Comparison of ENCODE assay signal across 39 cellular contexts in genomic region chr20:54690323-54690722, GRCh38.
"Had no signal": no experiment of that assay in that cellular context is flagged by ENCODE, and none has a peak within 500 bp of the region (broad histone marks: within the 10 kb centered on the region; RNA-seq: fewer than 3 reads in every experiment).

No MANE protein-coding gene starts in this region.

- FAIRE-seq: astrocyte, bronchial epithelial cell had no signal

- H3K27ac Mint-ChIP-seq: activated naive CD4-positive, alpha-beta T cell treated with anti-CD3 and anti-CD28 coated beads for 36 hours; activated naive CD4-positive, alpha-beta T cell treated with anti-CD3 and anti-CD28 coated beads, Interleukin-2, amount 10 ng/mL, durations not matched to agents 7 days and 5 days; activated naive CD4-positive, alpha-beta T cell treated with anti-CD3 and anti-CD28 coated beads, Interleukin-2, amount 50 U/mL, for 24 hours; activated naive CD4-positive, alpha-beta T cell treated with anti-CD3 and anti-CD28 coated beads, Interleukin-2, amount 50 U/mL, for 72 hours; activated naive CD8-positive, alpha-beta T cell; activated naive CD8-positive, alpha-beta T cell treated with anti-CD3 and anti-CD28 coated beads for 36 hours; activated naive CD8-positive, alpha-beta T cell treated with anti-CD3 and anti-CD28 coated beads, Interleukin-2, amount 10 ng/mL, durations not matched to agents 7 days and 5 days; activated naive CD8-positive, alpha-beta T cell treated with anti-CD3 and anti-CD28 coated beads, Interleukin-2, amount 50 U/mL, for 24 hours; activated T-cell treated with anti-CD3 and anti-CD28 coated beads, Interleukin-2, amount 50 U/mL, for 24 hours; activated T-cell treated with anti-CD3 and anti-CD28 coated beads, Interleukin-2, amount 50 U/mL, for 72 hours; activated T-helper 1 cell treated with anti-CD3 and anti-CD28 coated beads, Interleukin-12 subunit alpha, Interleukin-12 subunit beta, Interleukin-2, Interleukin-4 antibody, amounts not matched to agents 30 ng/mL and 10 ng/mL and 1 ng/mL, durations not matched to agents 14 hours and 24 hours and 36 hours; activated T-helper 17 cell treated with anti-CD3 and anti-CD28 coated beads, Interleukin-2, amount 50 U/mL, for 72 hours; activated T-helper 2 cell treated with anti-CD3 and anti-CD28 coated beads, Interferon-gamma antibody, Interleukin-2, Interleukin-4, amounts not matched to agents 10 μg/mL and 5 μg/mL and 100 μg/mL, durations not matched to agents 14 hours and 24 hours and 36 hours had no signal

- H3K9me3 Mint-ChIP-seq: activated naive CD4-positive, alpha-beta T cell treated with anti-CD3 and anti-CD28 coated beads for 36 hours; activated naive CD4-positive, alpha-beta T cell treated with anti-CD3 and anti-CD28 coated beads, Interleukin-2, amount 10 ng/mL, durations not matched to agents 7 days and 5 days; activated naive CD4-positive, alpha-beta T cell treated with anti-CD3 and anti-CD28 coated beads, Interleukin-2, amount 50 U/mL, for 24 hours; activated naive CD8-positive, alpha-beta T cell treated with anti-CD3 and anti-CD28 coated beads, Interleukin-2, amount 10 ng/mL, durations not matched to agents 7 days and 5 days; activated naive CD8-positive, alpha-beta T cell treated with anti-CD3 and anti-CD28 coated beads, Interleukin-2, amount 50 U/mL, for 24 hours; activated T-cell treated with anti-CD3 and anti-CD28 coated beads, Interleukin-2, amount 50 U/mL, for 24 hours; activated T-cell treated with anti-CD3 and anti-CD28 coated beads, Interleukin-2, amount 50 U/mL, for 4 hours; activated T-helper 1 cell treated with anti-CD3 and anti-CD28 coated beads, Interleukin-12 subunit alpha, Interleukin-12 subunit beta, Interleukin-2, Interleukin-4 antibody, amounts not matched to agents 30 ng/mL and 10 ng/mL and 1 ng/mL, durations not matched to agents 14 hours and 24 hours and 36 hours; activated T-helper 2 cell treated with anti-CD3 and anti-CD28 coated beads, Interferon-gamma antibody, Interleukin-2, Interleukin-4, amounts not matched to agents 10 μg/mL and 5 μg/mL and 100 μg/mL, durations not matched to agents 14 hours and 24 hours and 36 hours had no signal

- H3K36me3 ChIP-seq: adrenal gland, ascending aorta, brain microvascular endothelial cell, breast epithelium, cardiac muscle cell had no signal

- H3K4me3 ChIP-seq: adrenal gland, ascending aorta, body of pancreas, breast epithelium, cardiac muscle cell had no signal

- H3K27ac ChIP-seq: adrenal gland, ascending aorta, body of pancreas, brain microvascular endothelial cell, breast epithelium, cardiac muscle cell had no signal

- H3K27me3 ChIP-seq: adrenal gland, ascending aorta, body of pancreas, brain microvascular endothelial cell, cardiac muscle cell had no signal

- DNase-seq: activated effector memory CD4-positive, alpha-beta T cell treated with anti-CD3 and anti-CD28 coated beads, Interleukin-2, amount 50 U/mL, for 16 hours; activated effector memory CD4-positive, alpha-beta T cell treated with Interleukin-2 at 50 U/mL for 16 hours; activated gamma-delta T cell; activated gamma-delta T cell treated with Interleukin-2 at 50 U/mL for 16 hours; activated naive CD4-positive, alpha-beta T cell; activated naive CD4-positive, alpha-beta T cell treated with anti-CD3 and anti-CD28 coated beads for 36 hours; activated naive CD4-positive, alpha-beta T cell treated with anti-CD3 and anti-CD28 coated beads, Interleukin-2, amount 10 ng/mL, durations not matched to agents 7 days and 5 days; activated naive CD4-positive, alpha-beta T cell treated with anti-CD3 and anti-CD28 coated beads, Interleukin-2, amount 50 U/mL, for 16 hours; activated naive CD4-positive, alpha-beta T cell treated with Interleukin-2 at 50 U/mL for 16 hours; activated naive CD8-positive, alpha-beta T cell treated with anti-CD3 and anti-CD28 coated beads for 36 hours; activated naive CD8-positive, alpha-beta T cell treated with anti-CD3 and anti-CD28 coated beads, Interleukin-2, amount 10 ng/mL, durations not matched to agents 7 days and 5 days; activated naive CD8-positive, alpha-beta T cell treated with anti-CD3 and anti-CD28 coated beads, Interleukin-2, amount 50 U/mL, for 24 hours; activated T-cell treated with anti-CD3 and anti-CD28 coated beads, Interleukin-2, amount 50 U/mL, for 24 hours; activated T-cell treated with anti-CD3 and anti-CD28 coated beads, Interleukin-2, amount 50 U/mL, for 4 hours; activated T-cell treated with anti-CD3 and anti-CD28 coated beads, Interleukin-2, amount 50 U/mL, for 48 hours; activated T-cell treated with anti-CD3 and anti-CD28 coated beads, Interleukin-2, amount 50 U/mL, for 72 hours; adrenal gland; amniotic stem cell; amygdala; anterior cingulate cortex; aorta; body of pancreas; brain microvascular endothelial cell; caudate nucleus; central memory CD4-positive, alpha-beta T cell; cerebellar nuclear complex had no signal

- H3K4me1 Mint-ChIP-seq: activated naive CD4-positive, alpha-beta T cell treated with anti-CD3 and anti-CD28 coated beads, Interleukin-2, amount 10 ng/mL, durations not matched to agents 7 days and 5 days; activated naive CD4-positive, alpha-beta T cell treated with anti-CD3 and anti-CD28 coated beads, Interleukin-2, amount 50 U/mL, for 24 hours; activated naive CD8-positive, alpha-beta T cell treated with anti-CD3 and anti-CD28 coated beads for 36 hours; activated naive CD8-positive, alpha-beta T cell treated with anti-CD3 and anti-CD28 coated beads, Interleukin-2, amount 10 ng/mL, durations not matched to agents 7 days and 5 days; activated naive CD8-positive, alpha-beta T cell treated with anti-CD3 and anti-CD28 coated beads, Interleukin-2, amount 50 U/mL, for 24 hours; activated T-helper 17 cell treated with anti-CD3 and anti-CD28 coated beads, Interleukin-2, amount 50 U/mL, for 72 hours; central memory CD8-positive, alpha-beta T cell had no signal

- H3K4me3 Mint-ChIP-seq: activated naive CD4-positive, alpha-beta T cell treated with anti-CD3 and anti-CD28 coated beads for 36 hours; activated naive CD4-positive, alpha-beta T cell treated with anti-CD3 and anti-CD28 coated beads, Interleukin-2, amount 10 ng/mL, durations not matched to agents 7 days and 5 days; activated naive CD4-positive, alpha-beta T cell treated with anti-CD3 and anti-CD28 coated beads, Interleukin-2, amount 50 U/mL, for 24 hours; activated naive CD8-positive, alpha-beta T cell; activated naive CD8-positive, alpha-beta T cell treated with anti-CD3 and anti-CD28 coated beads for 36 hours; activated naive CD8-positive, alpha-beta T cell treated with anti-CD3 and anti-CD28 coated beads, Interleukin-2, amount 10 ng/mL, durations not matched to agents 7 days and 5 days; activated naive CD8-positive, alpha-beta T cell treated with anti-CD3 and anti-CD28 coated beads, Interleukin-2, amount 50 U/mL, for 24 hours; activated T-cell treated with anti-CD3 and anti-CD28 coated beads, Interleukin-2, amount 50 U/mL, for 24 hours; activated T-cell treated with anti-CD3 and anti-CD28 coated beads, Interleukin-2, amount 50 U/mL, for 4 hours; activated T-cell treated with anti-CD3 and anti-CD28 coated beads, Interleukin-2, amount 50 U/mL, for 72 hours; activated T-helper 1 cell treated with anti-CD3 and anti-CD28 coated beads, Interleukin-12 subunit alpha, Interleukin-12 subunit beta, Interleukin-2, Interleukin-4 antibody, amounts not matched to agents 30 ng/mL and 10 ng/mL and 1 ng/mL, durations not matched to agents 14 hours and 24 hours and 36 hours; activated T-helper 17 cell treated with anti-CD3 and anti-CD28 coated beads, Interleukin-2, amount 50 U/mL, for 72 hours; brain; central memory CD8-positive, alpha-beta T cell had no signal

- H3K4me1 ChIP-seq: adrenal gland, ascending aorta, breast epithelium had no signal

- ATAC-seq: activated naive CD4-positive, alpha-beta T cell treated with anti-CD3 and anti-CD28 coated beads, Interleukin-2, amount 50 U/mL, for 72 hours; activated naive CD8-positive, alpha-beta T cell treated with anti-CD3 and anti-CD28 coated beads, Interleukin-2, amount 50 U/mL, for 24 hours; activated T-cell treated with anti-CD3 and anti-CD28 coated beads, Interleukin-2, amount 50 U/mL, for 4 hours; activated T-cell treated with anti-CD3 and anti-CD28 coated beads, Interleukin-2, amount 50 U/mL, for 72 hours; activated T-helper 17 cell treated with anti-CD3 and anti-CD28 coated beads, Interleukin-2, amount 50 U/mL, for 72 hours; body of pancreas had no signal

- H3K27me3 Mint-ChIP-seq: activated naive CD4-positive, alpha-beta T cell treated with anti-CD3 and anti-CD28 coated beads, Interleukin-2, amount 10 ng/mL, durations not matched to agents 7 days and 5 days; activated naive CD8-positive, alpha-beta T cell treated with anti-CD3 and anti-CD28 coated beads, Interleukin-2, amount 10 ng/mL, durations not matched to agents 7 days and 5 days; brain had no signal

- H3K36me3 Mint-ChIP-seq: activated naive CD4-positive, alpha-beta T cell treated with anti-CD3 and anti-CD28 coated beads, Interleukin-2, amount 10 ng/mL, durations not matched to agents 7 days and 5 days; activated naive CD4-positive, alpha-beta T cell treated with anti-CD3 and anti-CD28 coated beads, Interleukin-2, amount 50 U/mL, for 24 hours; activated naive CD4-positive, alpha-beta T cell treated with anti-CD3 and anti-CD28 coated beads, Interleukin-2, amount 50 U/mL, for 72 hours; activated naive CD8-positive, alpha-beta T cell; activated naive CD8-positive, alpha-beta T cell treated with anti-CD3 and anti-CD28 coated beads for 36 hours; activated naive CD8-positive, alpha-beta T cell treated with anti-CD3 and anti-CD28 coated beads, Interleukin-2, amount 10 ng/mL, durations not matched to agents 7 days and 5 days; brain had no signal

- H3K9me3 ChIP-seq: adrenal gland, ascending aorta, body of pancreas, breast epithelium had no signal
